8 cellular contexts compared by ENCODE assay signal in genomic region chr10:91694170-91694794, GRCh38.
A peak's percentile ranks its signal among the peaks of the same experiment; 100 is the strongest.
DNase-seq lines count a peak whose midpoint lies in the region; ATAC-seq and TF ChIP-seq lines count a peak whose summit lies in the region.

No MANE protein-coding gene starts in this region.

- no peaks in the 10 kb centered on the region for H3K9me3 Mint-ChIP-seq in endothelial cell (ENCODE audit: unreplicated experiment)

- H3K36me3 Mint-ChIP-seq in endothelial cell (ENCODE audit: low read depth, unreplicated experiment): no peaks in the 10 kb centered on the region

- H3K4me1 Mint-ChIP-seq in endothelial cell (ENCODE audit: unreplicated experiment): no peaks in the 10 kb centered on the region

- ATAC-seq in GM21529 (IDR thresholded peaks at IDR 0.05; ENCODE audit: unreplicated experiment): no peak
- ATAC-seq in HG03521 (IDR thresholded peaks at IDR 0.05; ENCODE audit: unreplicated experiment): no peak

- CTCF ChIA-PET in AG04449 (lab: Yijun Ruan, JAX): interaction anchor here (0.7 to 7.3 kb wide), 34 partner anchors 9 to 410 kb away, joined by 3 to 102 read pairs (median 6); partner anchors contain the start of gene PPP1R3C

- peaks cover 1% of the 10 kb centered on the region for H3K27me3 Mint-ChIP-seq in endothelial cell (ENCODE audit: unreplicated experiment)

- H3K4me3 ChIP-seq in AG04449 (ENCODE audit: low read depth, low read length) (no peak overlapping the region), retinal pigment epithelial cell (ENCODE audit: low read length) (no peak overlapping the region)

- POLR2A ChIA-PET in AG04449 (lab: Yijun Ruan, JAX): no interaction called here

- TF ChIP-seq CTCF in AG04449 (IDR thresholded peaks at IDR 0.05; ENCODE audit: insufficient read depth, low read length, missing control alignments) (peak; percentile 72), endothelial cell (IDR thresholded peaks at IDR 0.05; ENCODE audit: unreplicated experiment) (peak; percentile 76), retinal pigment epithelial cell (conservative IDR thresholded peaks at IDR 0.05; ENCODE audit: low read depth, low read length) (peak; percentile 85)

- DNase-seq in AG04449 (ENCODE audit: low read depth, low spot score): no peak
- peak; percentile 62 for DNase-seq in GM03348 (ENCODE audit: low spot score)
- peak; percentile 56 for DNase-seq in NCI-H69 (lab: John Stamatoyannopoulos, UW)
- DNase-seq in endothelial cell (ENCODE audit: low spot score): peak; percentile 24
- DNase-seq in retinal pigment epithelial cell (ENCODE audit: low read depth): no peak
- no peak for DNase-seq in HuH-7 (ENCODE audit: low spot score)

- no peak overlapping the region for H3K4me3 Mint-ChIP-seq in endothelial cell (ENCODE audit: unreplicated experiment)

- no peak overlapping the region for H3K27ac Mint-ChIP-seq in endothelial cell (ENCODE audit: unreplicated experiment)

Comparison
In these comparisons a context has a peak if more than half of its experiments do, and no peak if none do; other contexts are left out.
1. DNase-seq: peak in GM03348 (single experiment), NCI-H69 (single experiment) and endothelial cell (single experiment); none in AG04449 (single experiment), retinal pigment epithelial cell (single experiment) and HuH-7 (single experiment).
2. Peak in every context shown above with its lines, with median percentiles within 50 percentile points of each other: CTCF ChIP-seq.